Comparison of ENCODE assay signal across 8 cellular contexts in genomic region chr16:2339521-2340484, GRCh38. TPM values are rescaled to one million over a fixed set of nuclear protein-coding genes. Genes with fewer than 3 reads are reported as not detected.
A peak's percentile ranks its signal among the peaks of the same experiment; 100 is the strongest.
DNase-seq lines count a peak whose midpoint lies in the region; ATAC-seq and TF ChIP-seq lines count a peak whose summit lies in the region.

No MANE protein-coding gene starts in this region.

- H3K36me3 ChIP-seq in OCI-LY3 (replicated peaks; ENCODE audit: low read depth, low read length) (no peaks in the 10 kb centered on the region), ovary (no peaks in the 10 kb centered on the region)

- H3K79me2 ChIP-seq in OCI-LY3 (ENCODE audit: low read length), result no peaks in the 10 kb centered on the region

- TF ChIP-seq POLR2A in ovary (IDR thresholded peaks at IDR 0.05), result no peak

- H3K4me1 Mint-ChIP-seq in activated naive CD4-positive, alpha-beta T cell treated with anti-CD3 and anti-CD28 coated beads for 36 hours (ENCODE audit: low read depth), result peaks cover 24% of the 10 kb centered on the region

- CTCF ChIA-PET in activated naive CD4-positive, alpha-beta T cell treated with anti-CD3 and anti-CD28 coated beads for 36 hours (lab: Charles Lee), result interaction anchor here (0.7 kb wide), 1 partner anchor 162 kb away, joined by 3 read pairs; no protein-coding TSS in a partner anchor

- peak overlapping the region; percentile 67 for H3K4me2 ChIP-seq in OCI-LY3 (ENCODE audit: low read length)

- H3K4me3 ChIP-seq in AG10803 (ENCODE audit: low read length) (peak overlapping the region; percentile 58), OCI-LY3 (ENCODE audit: low read length) (peak overlapping the region; percentile 77), ovary (peak overlapping the region; percentile 74)

- H4K20me1 ChIP-seq in OCI-LY3 (ENCODE audit: insufficient read depth, low read length), result no peaks in the 10 kb centered on the region

- no peak for TF ChIP-seq EP300 in ovary (IDR thresholded peaks at IDR 0.05)

- WGBS in ovary, 3 donors, result 2 to 7% (median 4%) methylated on average over 51 to 98 of the region's 98 CpGs

- H3K9ac ChIP-seq in OCI-LY3 (ENCODE audit: low read length), result peak overlapping the region; percentile 25; the same call in 1 of the 2 replicates

- H3K27me3 Mint-ChIP-seq in activated naive CD4-positive, alpha-beta T cell treated with anti-CD3 and anti-CD28 coated beads for 36 hours (ENCODE audit: low read depth), result peaks cover 8% of the 10 kb centered on the region

- H2AFZ ChIP-seq in OCI-LY3 (ENCODE audit: low read depth, low read length), result no peak overlapping the region

- H3K27ac Mint-ChIP-seq in activated naive CD4-positive, alpha-beta T cell treated with anti-CD3 and anti-CD28 coated beads for 36 hours, result no peak overlapping the region

- H3K9me3 Mint-ChIP-seq in activated naive CD4-positive, alpha-beta T cell treated with anti-CD3 and anti-CD28 coated beads for 36 hours, result peaks cover 2% of the 10 kb centered on the region

- peaks cover 12% of the 10 kb centered on the region; the same call in 1 of the 2 replicates for H3K27me3 ChIP-seq in OCI-LY3 (ENCODE audit: low read depth, low read length)
- H3K27me3 ChIP-seq in ovary, result no peaks in the 10 kb centered on the region

- TF ChIP-seq CTCF in AG10803 (conservative IDR thresholded peaks at IDR 0.05; ENCODE audit: low read length), result no peak
- no peak for TF ChIP-seq CTCF in OCI-LY3 (IDR thresholded peaks at IDR 0.05; ENCODE audit: low read depth, low read length)
- TF ChIP-seq CTCF in ovary (IDR thresholded peaks at IDR 0.05), result no peak

- no peak overlapping the region for H3K27ac ChIP-seq in OCI-LY3 (ENCODE audit: low read length)
- H3K27ac ChIP-seq in ovary, result no peak overlapping the region

- intact Hi-C loops in activated naive CD4-positive, alpha-beta T cell treated with anti-CD3 and anti-CD28 coated beads for 36 hours (cut with micrococcal nuclease), result loop anchor here (1.0 to 2.0 kb wide), 4 partner anchors 71 to 161 kb away; partner anchors contain the start of gene RNPS1
- intact Hi-C loops in head of caudate nucleus (cut with DNase I) (loop anchor here (5.0 kb wide), 2 partner anchors 87 to 162 kb away; partner anchors contain the start of gene CCNF), ovary (cut with DNase I) (loop anchor here (2.0 to 10.0 kb wide), 4 partner anchors 89 to 162 kb away; partner anchors contain the start of gene CCNF (in 1 of the 4))

- DNase-seq in AG10803 (ENCODE audit: low read depth) (peak; percentile 16), head of caudate nucleus (peak; percentile 16 to 85 (median 62)), ovary (peak; percentile 52 to 70 (median 66)), SIG-M5 treated with dmso at 0.1 percent for 504 hours (lab: John Stamatoyannopoulos, UW; ENCODE audit: unreplicated experiment) (no peak)
- DNase-seq in activated naive CD4-positive, alpha-beta T cell treated with anti-CD3 and anti-CD28 coated beads for 36 hours, result peak; percentile 52

- no peaks in the 10 kb centered on the region for H3K36me3 Mint-ChIP-seq in activated naive CD4-positive, alpha-beta T cell treated with anti-CD3 and anti-CD28 coated beads for 36 hours (ENCODE audit: low read depth)

- ATAC-seq in GM18867 (IDR thresholded peaks at IDR 0.05; ENCODE audit: unreplicated experiment) (peak; percentile 38), HG03103 (IDR thresholded peaks at IDR 0.05; ENCODE audit: low read depth, unreplicated experiment) (peak; percentile 29)

- peaks cover 5% of the 10 kb centered on the region; the same call in 1 of the 2 replicates for H3K4me1 ChIP-seq in OCI-LY3 (ENCODE audit: low read length)
- peaks cover 14% of the 10 kb centered on the region for H3K4me1 ChIP-seq in ovary (ENCODE audit: insufficient read depth)

- peak overlapping the region; percentile 85 for H3K4me3 Mint-ChIP-seq in activated naive CD4-positive, alpha-beta T cell treated with anti-CD3 and anti-CD28 coated beads for 36 hours

- H3K9me3 ChIP-seq in OCI-LY3 (ENCODE audit: insufficient read depth, low read length) (no peaks in the 10 kb centered on the region), ovary (no peaks in the 10 kb centered on the region)

RNA-seq across cellular contexts. Expression of gene ABCA3, which starts 0.7 kb away (rescaled TPM):
- 1 to 10 TPM; 2.6 to 3.1 TPM for total RNA-seq in activated naive CD4-positive, alpha-beta T cell treated with anti-CD3 and anti-CD28 coated beads for 36 hours
- 10 to 100 TPM in 2 of 7 donors, 1 to 10 TPM in 5; 2.0 to 11.3 (median 6.9) TPM for total RNA-seq in ovary
- polyA plus RNA-seq in ovary, result 1 to 10 TPM; 2.7 to 6.9 TPM
